In genomic region chr17:47720754-47721533, GRCh38 we compare ENCODE assay signal across 1 cellular context.
TF ChIP-seq lines count a peak whose summit lies in the region.

No MANE protein-coding gene starts in this region.

TF ChIP-seq in GM23338, 12 proteins besides CTCF, POLR2A, EP300 and RAD21 (continued from another document):
- TF ChIP-seq STAT1 (IDR thresholded peaks at IDR 0.05; ENCODE audit: unreplicated experiment), result no peak
